In genomic region chr2:204228169-204228940, GRCh38 we compare ENCODE assay signal across 19 cellular contexts.
DNase-seq lines count a peak whose midpoint lies in the region; ATAC-seq and TF ChIP-seq lines count a peak whose summit lies in the region.
"Had no signal": no experiment of that assay in that cellular context is flagged by ENCODE, and none has a peak within 500 bp of the region (broad histone marks: within the 10 kb centered on the region; RNA-seq: fewer than 3 reads in every experiment).

No MANE protein-coding gene starts in this region.

- peaks cover 14% of the 10 kb centered on the region for H3K27me3 Mint-ChIP-seq in brain
- H3K27me3 Mint-ChIP-seq in nephron progenitor cell (ENCODE audit: low read depth, poor library complexity): peaks cover 5% of the 10 kb centered on the region
- H3K27me3 Mint-ChIP-seq in activated CD8-positive, alpha-beta T cell treated with anti-CD3 and anti-CD28 coated beads for 36 hours: peaks cover 11% of the 10 kb centered on the region
- H3K27me3 Mint-ChIP-seq in activated T-helper 2 cell treated with anti-CD3 and anti-CD28 coated beads, Interferon-gamma antibody, Interleukin-2, Interleukin-4, amounts not matched to agents 10 μg/mL and 5 μg/mL and 100 μg/mL, durations not matched to agents 14 hours and 24 hours and 36 hours (ENCODE audit: low read depth): peaks cover 41% of the 10 kb centered on the region

- intact Hi-C loops in activated CD8-positive, alpha-beta T cell treated with anti-CD3 and anti-CD28 coated beads for 36 hours (cut with micrococcal nuclease): no loop called here
- intact Hi-C loops in activated T-helper 2 cell treated with anti-CD3 and anti-CD28 coated beads, Interferon-gamma antibody, Interleukin-2, Interleukin-4, amounts not matched to agents 10 μg/mL and 5 μg/mL and 100 μg/mL, durations not matched to agents 14 hours and 24 hours and 36 hours (cut with micrococcal nuclease): no loop called here

- POLR2A ChIA-PET in activated CD8-positive, alpha-beta T cell treated with anti-CD3 and anti-CD28 coated beads for 36 hours (lab: Charles Lee): no interaction called here

- peak overlapping the region; percentile 15 to 74 (median 66) for H3K4me3 Mint-ChIP-seq in brain
- peak overlapping the region; percentile 53 for H3K4me3 Mint-ChIP-seq in nephron progenitor cell
- H3K4me3 Mint-ChIP-seq in activated CD8-positive, alpha-beta T cell treated with anti-CD3 and anti-CD28 coated beads for 36 hours: no peak overlapping the region
- H3K4me3 Mint-ChIP-seq in activated T-helper 2 cell treated with anti-CD3 and anti-CD28 coated beads, Interferon-gamma antibody, Interleukin-2, Interleukin-4, amounts not matched to agents 10 μg/mL and 5 μg/mL and 100 μg/mL, durations not matched to agents 14 hours and 24 hours and 36 hours (ENCODE audit: low read depth): no peak overlapping the region

- no peak for ATAC-seq in activated CD8-positive, alpha-beta T cell treated with anti-CD3 and anti-CD28 coated beads for 36 hours
- ATAC-seq in HG03571 (IDR thresholded peaks at IDR 0.05; ENCODE audit: unreplicated experiment) (no peak), HG03565 (IDR thresholded peaks at IDR 0.05; ENCODE audit: unreplicated experiment) (no peak)
- ATAC-seq: foreskin keratinocyte had no signal

- H3K36me3 Mint-ChIP-seq in brain (no peaks in the 10 kb centered on the region), nephron progenitor cell (ENCODE audit: low read depth) (no peaks in the 10 kb centered on the region)
- no peaks in the 10 kb centered on the region for H3K36me3 Mint-ChIP-seq in activated CD8-positive, alpha-beta T cell treated with anti-CD3 and anti-CD28 coated beads for 36 hours (ENCODE audit: low read depth)
- H3K36me3 Mint-ChIP-seq in activated T-helper 2 cell treated with anti-CD3 and anti-CD28 coated beads, Interferon-gamma antibody, Interleukin-2, Interleukin-4, amounts not matched to agents 10 μg/mL and 5 μg/mL and 100 μg/mL, durations not matched to agents 14 hours and 24 hours and 36 hours (ENCODE audit: low read depth): no peaks in the 10 kb centered on the region

- CTCF ChIA-PET in activated CD8-positive, alpha-beta T cell treated with anti-CD3 and anti-CD28 coated beads for 36 hours (lab: Charles Lee): no interaction called here

- no peak for TF ChIP-seq CTCF in brain (conservative IDR thresholded peaks at IDR 0.05)
- TF ChIP-seq CTCF in nephron progenitor cell (IDR thresholded peaks at IDR 0.05): no peak
- TF ChIP-seq CTCF in activated CD8-positive, alpha-beta T cell treated with anti-CD3 and anti-CD28 coated beads for 36 hours (IDR thresholded peaks at IDR 0.05): no peak

- peaks cover 0 to 5% (median 0%) of the 10 kb centered on the region in 5 experiments for H3K9me3 Mint-ChIP-seq in brain
- H3K9me3 Mint-ChIP-seq in nephron progenitor cell: no peaks in the 10 kb centered on the region
- no peaks in the 10 kb centered on the region for H3K9me3 Mint-ChIP-seq in activated CD8-positive, alpha-beta T cell treated with anti-CD3 and anti-CD28 coated beads for 36 hours
- H3K9me3 Mint-ChIP-seq in activated T-helper 2 cell treated with anti-CD3 and anti-CD28 coated beads, Interferon-gamma antibody, Interleukin-2, Interleukin-4, amounts not matched to agents 10 μg/mL and 5 μg/mL and 100 μg/mL, durations not matched to agents 14 hours and 24 hours and 36 hours: no peaks in the 10 kb centered on the region

- DNase-seq in ELF-1 (ENCODE audit: low read depth, low spot score) (peak; percentile 59), NCI-H146 treated with DMSO at 0.1 percent for 48 hours (lab: John Stamatoyannopoulos, UW; ENCODE audit: unreplicated experiment) (peak; percentile 41), nephron progenitor cell (peak; percentile 33)
- DNase-seq in activated CD8-positive, alpha-beta T cell treated with anti-CD3 and anti-CD28 coated beads for 36 hours: no peak
- no peak for DNase-seq in activated T-helper 2 cell treated with anti-CD3 and anti-CD28 coated beads, Interferon-gamma antibody, Interleukin-2, Interleukin-4, amounts not matched to agents 10 μg/mL and 5 μg/mL and 100 μg/mL, durations not matched to agents 14 hours and 24 hours and 36 hours (ENCODE audit: low spot score)
- DNase-seq: activated CD4-positive, alpha-beta T cell treated with anti-CD3 and anti-CD28 coated beads for 1 hour; activated effector memory CD4-positive, alpha-beta T cell treated with anti-CD3 and anti-CD28 coated beads, Interleukin-2, amount 50 U/mL, for 16 hours; amniotic stem cell; foreskin keratinocyte; GF-D8; Kasumi-1; mammary epithelial cell; NCI-H2081; right lobe of liver; stimulated activated CD4-positive, alpha-beta T cell treated with anti-CD3 and anti-CD28 coated beads, Interleukin-1b, Interleukin-23, amount 100 ng/mL, for 48 hours; T-helper 9 cell had no signal

- H3K4me1 Mint-ChIP-seq in brain (peaks cover 58% of the 10 kb centered on the region), nephron progenitor cell (peaks cover 47% of the 10 kb centered on the region)
- H3K4me1 Mint-ChIP-seq in activated CD8-positive, alpha-beta T cell treated with anti-CD3 and anti-CD28 coated beads for 36 hours (ENCODE audit: low read depth): no peaks in the 10 kb centered on the region
- H3K4me1 Mint-ChIP-seq in activated T-helper 2 cell treated with anti-CD3 and anti-CD28 coated beads, Interferon-gamma antibody, Interleukin-2, Interleukin-4, amounts not matched to agents 10 μg/mL and 5 μg/mL and 100 μg/mL, durations not matched to agents 14 hours and 24 hours and 36 hours (ENCODE audit: low read depth): no peaks in the 10 kb centered on the region

- H3K27ac Mint-ChIP-seq in brain: peak overlapping the region; percentile 91 to 94 (median 94)
- H3K27ac Mint-ChIP-seq in nephron progenitor cell: peak overlapping the region; percentile 76
- H3K27ac Mint-ChIP-seq in activated CD8-positive, alpha-beta T cell treated with anti-CD3 and anti-CD28 coated beads for 36 hours: no peak overlapping the region
- H3K27ac Mint-ChIP-seq in activated T-helper 2 cell treated with anti-CD3 and anti-CD28 coated beads, Interferon-gamma antibody, Interleukin-2, Interleukin-4, amounts not matched to agents 10 μg/mL and 5 μg/mL and 100 μg/mL, durations not matched to agents 14 hours and 24 hours and 36 hours: no peak overlapping the region

Comparison
In these comparisons a context has a peak if more than half of its experiments do, and no peak if none do; other contexts are left out.
1. DNase-seq: peak in ELF-1 (single experiment), NCI-H146 treated with DMSO at 0.1 percent for 48 hours (single experiment) and nephron progenitor cell (single experiment); none in activated CD8-positive, alpha-beta T cell treated with anti-CD3 and anti-CD28 coated beads for 36 hours (single experiment) and activated T-helper 2 cell treated with anti-CD3 and anti-CD28 coated beads, Interferon-gamma antibody, Interleukin-2, Interleukin-4, amounts not matched to agents 10 μg/mL and 5 μg/mL and 100 μg/mL, durations not matched to agents 14 hours and 24 hours and 36 hours (single experiment).
2. H3K27ac Mint-ChIP-seq: peak in brain (5 of 5) and nephron progenitor cell (single experiment); none in activated CD8-positive, alpha-beta T cell treated with anti-CD3 and anti-CD28 coated beads for 36 hours (single experiment) and activated T-helper 2 cell treated with anti-CD3 and anti-CD28 coated beads, Interferon-gamma antibody, Interleukin-2, Interleukin-4, amounts not matched to agents 10 μg/mL and 5 μg/mL and 100 μg/mL, durations not matched to agents 14 hours and 24 hours and 36 hours (single experiment).
3. H3K4me3 Mint-ChIP-seq: peak in brain (5 of 5) and nephron progenitor cell (single experiment); none in activated CD8-positive, alpha-beta T cell treated with anti-CD3 and anti-CD28 coated beads for 36 hours (single experiment) and activated T-helper 2 cell treated with anti-CD3 and anti-CD28 coated beads, Interferon-gamma antibody, Interleukin-2, Interleukin-4, amounts not matched to agents 10 μg/mL and 5 μg/mL and 100 μg/mL, durations not matched to agents 14 hours and 24 hours and 36 hours (single experiment).